ENCODE assay signal across 22 cellular contexts in the genomic region with DNA sequence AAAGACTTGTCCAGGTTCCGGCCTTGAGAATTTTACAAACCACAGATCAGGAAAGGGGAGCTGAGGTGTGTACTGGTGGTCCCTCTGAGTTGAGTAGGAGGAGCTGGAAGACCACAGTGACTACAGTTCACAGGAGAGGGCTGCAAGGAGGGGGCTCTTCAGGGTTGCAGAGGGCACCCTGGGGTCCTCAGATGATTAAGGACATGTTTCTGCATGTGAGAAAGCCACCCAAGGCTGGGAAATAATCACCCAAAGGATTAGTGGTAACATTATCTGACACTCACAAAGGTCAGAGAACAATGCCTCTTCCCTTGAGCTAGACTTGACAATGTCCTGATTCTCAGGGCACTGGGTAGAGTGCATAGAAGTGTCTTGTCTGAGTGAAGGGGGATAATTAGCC.
"Had no signal": no experiment of that assay in that cellular context is flagged by ENCODE, and none has a peak within 500 bp of the region (broad histone marks: within the 10 kb centered on the region; RNA-seq: fewer than 3 reads in every experiment).

No MANE protein-coding gene starts in this region.

- H3K36me3 ChIP-seq: adrenal gland, brain microvascular endothelial cell, gastroesophageal sphincter, tibial nerve, uterus had no signal

- H3K4me3 ChIP-seq: adrenal gland, gastroesophageal sphincter, hepatocyte, tibial nerve, uterus had no signal

- H3K27me3 ChIP-seq: adrenal gland, brain microvascular endothelial cell, gastroesophageal sphincter, hepatocyte, tibial nerve, uterus had no signal

- DNase-seq: activated CD4-positive, alpha-beta T cell treated with anti-CD3 and anti-CD28 coated beads for 4 hours; activated CD4-positive, alpha-beta T cell treated with anti-CD3 and anti-CD28 coated beads, Interleukin-2, amount 50 U/mL, for 48 hours; activated CD8-positive, alpha-beta memory T cell treated with anti-CD3 and anti-CD28 coated beads for 24 hours; activated effector memory CD4-positive, alpha-beta T cell treated with Interleukin-2 at 50 U/mL for 16 hours; activated naive CD4-positive, alpha-beta T cell treated with Interleukin-2 at 50 U/mL for 16 hours; adrenal gland; aorta; brain microvascular endothelial cell; caudate nucleus; dermis blood vessel endothelial cell; effector CD4-positive, alpha-beta T cell; natural killer cell; posterior cingulate gyrus; right cardiac atrium; stimulated activated CD4-positive, alpha-beta T cell treated with anti-CD3 and anti-CD28 coated beads, Interleukin-2, amount 100 ng/mL, for 48 hours; stimulated activated naive CD4-positive, alpha-beta T cell treated with Interleukin-2 at 50 U/mL for 16 hours; T-helper 1 cell; uterus had no signal

- H2AFZ ChIP-seq: hepatocyte had no signal

- H3K79me2 ChIP-seq: hepatocyte had no signal

- H3K4me1 ChIP-seq: adrenal gland, uterus had no signal

- H3K27ac ChIP-seq: adrenal gland, brain microvascular endothelial cell, gastroesophageal sphincter, hepatocyte, tibial nerve, uterus had no signal

- H3K9me3 ChIP-seq: adrenal gland, uterus had no signal

- ATAC-seq: gastroesophageal sphincter, natural killer cell, right cardiac atrium had no signal

- FAIRE-seq: endometrium had no signal

- H3K4me2 ChIP-seq: hepatocyte had no signal
